In the genomic region with DNA sequence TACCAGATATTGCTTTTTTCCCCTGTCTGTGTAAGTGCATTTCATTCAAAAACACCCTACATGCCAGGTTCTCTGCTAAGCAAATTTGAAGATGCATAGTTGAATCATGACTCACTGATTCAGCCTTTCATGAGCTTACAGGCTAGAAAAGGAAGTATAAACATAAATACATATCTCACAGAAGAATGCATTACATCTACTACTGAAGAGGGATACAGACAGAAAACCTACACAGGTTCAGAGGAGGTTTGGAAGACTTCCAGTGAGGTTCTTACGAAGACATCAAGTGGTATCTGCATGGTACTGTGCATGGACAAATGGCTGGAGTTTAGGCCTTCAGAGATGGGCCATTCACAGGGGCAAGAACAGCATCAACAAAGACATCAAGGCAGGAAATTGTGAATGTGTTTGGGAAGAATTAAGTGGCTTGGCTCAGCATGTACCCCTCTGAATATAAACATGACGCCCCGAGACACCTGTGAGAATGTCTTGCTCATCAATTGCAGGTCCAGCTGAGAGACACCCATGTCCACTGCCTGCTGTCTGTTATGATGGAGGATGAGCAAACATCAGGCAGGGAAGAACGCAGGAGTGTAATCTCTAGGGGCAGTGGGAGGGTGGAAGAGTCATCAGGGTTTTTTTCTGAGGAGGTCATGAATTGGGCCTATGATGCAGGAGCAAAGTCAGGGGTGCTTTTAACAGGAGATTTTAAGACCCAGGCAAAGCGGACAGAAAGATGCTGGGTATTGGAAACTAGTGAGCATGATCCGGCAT, we compare ENCODE assay signal across 12 cellular contexts.
A peak's percentile ranks its signal among the peaks of the same experiment; 100 is the strongest.
DNase-seq lines count a peak whose midpoint lies in the region; ATAC-seq, FAIRE-seq and TF ChIP-seq lines count a peak whose summit lies in the region.
"Had no signal": no experiment of that assay in that cellular context is flagged by ENCODE, and none has a peak within 500 bp of the region (broad histone marks: within the 10 kb centered on the region; RNA-seq: fewer than 3 reads in every experiment).

No MANE protein-coding gene starts in this region.

- intact Hi-C loops in pancreas (cut with DNase I) = loop anchor here in 1 of 3 donors (10.0 kb wide), 1 partner anchor 55 kb away; no protein-coding TSS in a partner anchor

- H3K27ac Mint-ChIP-seq in activated naive CD8-positive, alpha-beta T cell treated with anti-CD3 and anti-CD28 coated beads, Interleukin-2, amount 50 U/mL, for 24 hours = no peak overlapping the region
- H3K27ac Mint-ChIP-seq: activated CD4-positive, alpha-beta T cell treated with anti-CD3 and anti-CD28 coated beads, Interleukin-2, amount 10 ng/mL, durations not matched to agents 7 days and 5 days; activated naive CD8-positive, alpha-beta T cell treated with anti-CD3 and anti-CD28 coated beads for 36 hours had no signal

- H3K27ac ChIP-seq in pancreas = no peak overlapping the region

- 89 to 93% methylated on average over 6 of the region's 6 CpGs for WGBS in pancreas, 2 donors

- H3K4me3 Mint-ChIP-seq in activated naive CD8-positive, alpha-beta T cell treated with anti-CD3 and anti-CD28 coated beads, Interleukin-2, amount 50 U/mL, for 24 hours = no peak overlapping the region
- H3K4me3 Mint-ChIP-seq: activated CD4-positive, alpha-beta T cell treated with anti-CD3 and anti-CD28 coated beads, Interleukin-2, amount 10 ng/mL, durations not matched to agents 7 days and 5 days; activated naive CD8-positive, alpha-beta T cell treated with anti-CD3 and anti-CD28 coated beads for 36 hours had no signal

- no peaks in the 10 kb centered on the region for H3K36me3 ChIP-seq in pancreas

- H3K4me1 Mint-ChIP-seq in activated naive CD8-positive, alpha-beta T cell treated with anti-CD3 and anti-CD28 coated beads, Interleukin-2, amount 50 U/mL, for 24 hours = no peaks in the 10 kb centered on the region
- H3K4me1 Mint-ChIP-seq: activated CD4-positive, alpha-beta T cell treated with anti-CD3 and anti-CD28 coated beads, Interleukin-2, amount 10 ng/mL, durations not matched to agents 7 days and 5 days had no signal

- H3K36me3 Mint-ChIP-seq in activated naive CD8-positive, alpha-beta T cell treated with anti-CD3 and anti-CD28 coated beads, Interleukin-2, amount 50 U/mL, for 24 hours (ENCODE audit: low read depth) = no peaks in the 10 kb centered on the region
- H3K36me3 Mint-ChIP-seq: activated naive CD8-positive, alpha-beta T cell treated with anti-CD3 and anti-CD28 coated beads for 36 hours had no signal

- H3K4me3 ChIP-seq in epithelial cell of proximal tubule (ENCODE audit: low read depth, low read length) = no peak overlapping the region
- H3K4me3 ChIP-seq in pancreas = no peak overlapping the region

- no peaks in the 10 kb centered on the region for H3K4me1 ChIP-seq in pancreas

- no peak for FAIRE-seq in RCC 7860 (lab: Jason Lieb, UNC)
- no peak for FAIRE-seq in pancreas (lab: Jason Lieb, UNC)

- no peaks in the 10 kb centered on the region for H3K9me3 Mint-ChIP-seq in activated naive CD8-positive, alpha-beta T cell treated with anti-CD3 and anti-CD28 coated beads, Interleukin-2, amount 50 U/mL, for 24 hours
- H3K9me3 Mint-ChIP-seq: activated naive CD8-positive, alpha-beta T cell treated with anti-CD3 and anti-CD28 coated beads for 36 hours had no signal

- no peak for TF ChIP-seq CTCF in epithelial cell of proximal tubule (conservative IDR thresholded peaks at IDR 0.05; ENCODE audit: low read depth, low read length)
- TF ChIP-seq CTCF in pancreas (IDR thresholded peaks at IDR 0.05) = no peak

- peak; percentile 93 for DNase-seq in EH (ENCODE audit: low read depth)
- DNase-seq in RCC 7860 (ENCODE audit: low spot score) = peak; percentile 75
- DNase-seq in epithelial cell of proximal tubule (ENCODE audit: low read depth) = peak; percentile 56
- DNase-seq in pancreas = no peak
- DNase-seq in activated naive CD8-positive, alpha-beta T cell treated with anti-CD3 and anti-CD28 coated beads, Interleukin-2, amount 50 U/mL, for 24 hours = no peak
- DNase-seq: activated CD4-positive, alpha-beta T cell treated with anti-CD3 and anti-CD28 coated beads, Interleukin-2, amount 10 ng/mL, durations not matched to agents 7 days and 5 days; activated naive CD8-positive, alpha-beta T cell treated with anti-CD3 and anti-CD28 coated beads for 36 hours; foreskin melanocyte; NCI-H1436 had no signal

- H3K27me3 ChIP-seq in pancreas = no peaks in the 10 kb centered on the region

- no peaks in the 10 kb centered on the region for H3K27me3 Mint-ChIP-seq in activated naive CD8-positive, alpha-beta T cell treated with anti-CD3 and anti-CD28 coated beads, Interleukin-2, amount 50 U/mL, for 24 hours

- ATAC-seq in pancreas = peak in 3 of 4 donors; percentile 59 to 78 (median 67)
- no peak for ATAC-seq in GM18861 (IDR thresholded peaks at IDR 0.05; ENCODE audit: unreplicated experiment)
- no peak for ATAC-seq in HG03039 (IDR thresholded peaks at IDR 0.05; ENCODE audit: unreplicated experiment)
- no peak for ATAC-seq in activated naive CD8-positive, alpha-beta T cell treated with anti-CD3 and anti-CD28 coated beads, Interleukin-2, amount 50 U/mL, for 24 hours
- ATAC-seq in HG03095 (IDR thresholded peaks at IDR 0.05; ENCODE audit: unreplicated experiment) = no peak

- no peaks in the 10 kb centered on the region for H3K9me3 ChIP-seq in pancreas

Comparison
In these comparisons a context has a peak if more than half of its experiments do, and no peak if none do; other contexts are left out.
1. DNase-seq: peak in EH (single experiment), RCC 7860 (single experiment) and epithelial cell of proximal tubule (single experiment); none in pancreas (0 of 6) and activated naive CD8-positive, alpha-beta T cell treated with anti-CD3 and anti-CD28 coated beads, Interleukin-2, amount 50 U/mL, for 24 hours (single experiment).
2. ATAC-seq: peak in pancreas (3 of 4); none in GM18861 (single experiment), HG03039 (single experiment), activated naive CD8-positive, alpha-beta T cell treated with anti-CD3 and anti-CD28 coated beads, Interleukin-2, amount 50 U/mL, for 24 hours (single experiment) and HG03095 (single experiment).